ENCODE assay signal across 18 cellular contexts in the genomic region with DNA sequence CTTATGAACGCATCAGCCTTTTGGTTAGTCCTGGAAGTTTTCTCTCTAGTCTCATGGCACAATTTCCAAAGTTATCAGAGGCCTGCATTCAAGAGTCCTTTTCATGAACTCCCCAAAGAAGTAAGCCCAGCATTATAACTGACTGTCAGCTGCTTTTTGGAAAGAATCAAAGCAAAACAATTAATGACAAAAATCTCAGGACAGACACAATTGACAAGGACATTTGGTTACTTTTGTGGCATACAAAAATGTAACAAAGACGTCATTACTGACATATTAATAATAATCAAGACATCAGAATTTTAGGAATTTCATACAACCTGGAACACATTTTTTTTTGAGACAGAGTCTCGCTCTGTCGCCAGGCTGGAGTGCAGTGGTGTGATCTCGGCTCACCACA.
"Had no signal": no experiment of that assay in that cellular context is flagged by ENCODE, and none has a peak within 500 bp of the region (broad histone marks: within the 10 kb centered on the region; RNA-seq: fewer than 3 reads in every experiment).

No MANE protein-coding gene starts in this region.

- H3K27me3 Mint-ChIP-seq: memory B cell; naive thymus-derived CD8-positive, alpha-beta T cell; stimulated activated naive B cell treated with anti-CD40 and anti-IgM and Interleukin-4, amounts not matched to agents 10 μg/mL and 1 μg/mL and 100 μg/mL, for 72 hours had no signal

- H3K4me3 ChIP-seq: adrenal gland, cardiac muscle cell, colonic mucosa, mucosa of descending colon, pancreas, spleen, thoracic aorta, upper lobe of right lung had no signal

- FAIRE-seq: endometrium, pancreas had no signal

- H3K27me3 ChIP-seq: adrenal gland, cardiac muscle cell, colonic mucosa, pancreas, spleen, upper lobe of right lung had no signal

- H3K27ac ChIP-seq: adrenal gland, cardiac muscle cell, colonic mucosa, pancreas, thoracic aorta, upper lobe of right lung had no signal

- H3K27ac Mint-ChIP-seq: activated naive CD4-positive, alpha-beta T cell treated with anti-CD3 and anti-CD28 coated beads, Interleukin-2, amount 50 U/mL, for 72 hours; activated T-helper 1 cell treated with anti-CD3 and anti-CD28 coated beads, Interleukin-12 subunit alpha, Interleukin-12 subunit beta, Interleukin-2, Interleukin-4 antibody, amounts not matched to agents 30 ng/mL and 10 ng/mL and 1 ng/mL, durations not matched to agents 14 hours and 24 hours and 36 hours; memory B cell; stimulated activated naive B cell treated with anti-CD40 and anti-IgM and Interleukin-4, amounts not matched to agents 10 μg/mL and 1 μg/mL and 100 μg/mL, for 72 hours had no signal

- H3K4me3 Mint-ChIP-seq: activated T-helper 1 cell treated with anti-CD3 and anti-CD28 coated beads, Interleukin-12 subunit alpha, Interleukin-12 subunit beta, Interleukin-2, Interleukin-4 antibody, amounts not matched to agents 30 ng/mL and 10 ng/mL and 1 ng/mL, durations not matched to agents 14 hours and 24 hours and 36 hours; memory B cell; naive thymus-derived CD8-positive, alpha-beta T cell; stimulated activated naive B cell treated with anti-CD40 and anti-IgM and Interleukin-4, amounts not matched to agents 10 μg/mL and 1 μg/mL and 100 μg/mL, for 72 hours had no signal

- ATAC-seq: activated naive CD4-positive, alpha-beta T cell treated with anti-CD3 and anti-CD28 coated beads, Interleukin-2, amount 50 U/mL, for 72 hours; mucosa of descending colon; naive thymus-derived CD8-positive, alpha-beta T cell; sciatic nerve; stimulated activated naive B cell treated with anti-CD40 and anti-IgM and Interleukin-4, amounts not matched to agents 10 μg/mL and 1 μg/mL and 100 μg/mL, for 72 hours; upper lobe of right lung had no signal

- DNase-seq: activated CD4-positive, alpha-beta T cell treated with anti-CD3 and anti-CD28 coated beads, Interleukin-2, amount 50 U/mL, for 48 hours; activated gamma-delta T cell treated with Interleukin-2 at 50 U/mL for 16 hours; adrenal gland; colonic mucosa; mucosa of descending colon; naive thymus-derived CD8-positive, alpha-beta T cell; pancreas; spleen; stimulated activated naive B cell treated with anti-CD40 and anti-IgM and Interleukin-4, amounts not matched to agents 10 μg/mL and 1 μg/mL and 100 μg/mL, for 72 hours; T-helper 2 cell; upper lobe of right lung had no signal

- H3K36me3 ChIP-seq: adrenal gland, cardiac muscle cell, colonic mucosa, pancreas, thoracic aorta, upper lobe of right lung had no signal

- H3K4me1 ChIP-seq: colonic mucosa, pancreas, upper lobe of right lung had no signal

- H3K9me3 ChIP-seq: adrenal gland, colonic mucosa, mucosa of descending colon, pancreas, spleen, thoracic aorta, upper lobe of right lung had no signal

- H3K9me3 Mint-ChIP-seq: activated naive CD4-positive, alpha-beta T cell treated with anti-CD3 and anti-CD28 coated beads, Interleukin-2, amount 50 U/mL, for 72 hours; activated T-helper 1 cell treated with anti-CD3 and anti-CD28 coated beads, Interleukin-12 subunit alpha, Interleukin-12 subunit beta, Interleukin-2, Interleukin-4 antibody, amounts not matched to agents 30 ng/mL and 10 ng/mL and 1 ng/mL, durations not matched to agents 14 hours and 24 hours and 36 hours; memory B cell; naive thymus-derived CD8-positive, alpha-beta T cell had no signal
